In the genomic region with DNA sequence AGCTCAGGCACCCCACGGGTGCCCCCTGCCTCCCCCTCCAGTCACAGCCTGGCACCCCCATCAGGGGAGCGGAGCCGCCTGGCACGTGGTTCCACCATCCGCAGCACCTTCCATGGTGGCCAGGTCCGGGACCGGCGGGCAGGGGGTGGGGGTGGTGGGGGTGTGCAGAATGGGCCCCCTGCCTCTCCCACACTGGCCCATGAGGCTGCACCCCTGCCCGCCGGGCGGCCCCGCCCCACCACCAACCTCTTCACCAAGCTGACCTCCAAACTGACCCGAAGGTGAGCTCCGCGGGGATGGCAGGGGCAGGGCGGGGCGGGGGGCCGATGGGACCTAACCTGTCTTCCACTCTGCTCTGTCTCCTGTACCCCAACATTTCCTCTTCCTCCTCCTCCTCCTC, we compare ENCODE assay signal across 29 cellular contexts.
"Had no signal": no experiment of that assay in that cellular context is flagged by ENCODE, and none has a peak within 500 bp of the region (broad histone marks: within the 10 kb centered on the region; RNA-seq: fewer than 3 reads in every experiment).

No MANE protein-coding gene starts in this region.

- ATAC-seq: activated CD8-positive, alpha-beta T cell treated with anti-CD3 and anti-CD28 coated beads, Interleukin-2, amount 10 ng/mL, durations not matched to agents 7 days and 5 days; activated naive CD4-positive, alpha-beta T cell treated with anti-CD3 and anti-CD28 coated beads, Interleukin-2, amount 50 U/mL, for 72 hours; body of pancreas; Panc1 had no signal

- H3K9me3 Mint-ChIP-seq: activated CD4-positive, alpha-beta T cell treated with anti-CD3 and anti-CD28 coated beads, Interleukin-2, amount 10 ng/mL, durations not matched to agents 7 days and 5 days; activated naive CD4-positive, alpha-beta T cell treated with anti-CD3 and anti-CD28 coated beads, Interleukin-2, amount 50 U/mL, for 72 hours; activated T-cell treated with anti-CD3 and anti-CD28 coated beads, Interleukin-2, amount 50 U/mL, for 24 hours; activated T-helper 2 cell treated with anti-CD3 and anti-CD28 coated beads, Interferon-gamma antibody, Interleukin-2, Interleukin-4, amounts not matched to agents 10 μg/mL and 5 μg/mL and 100 μg/mL, durations not matched to agents 14 hours and 24 hours and 36 hours had no signal

- H3K27ac Mint-ChIP-seq: activated CD4-positive, alpha-beta T cell treated with anti-CD3 and anti-CD28 coated beads, Interleukin-2, amount 10 ng/mL, durations not matched to agents 7 days and 5 days; activated CD8-positive, alpha-beta T cell treated with anti-CD3 and anti-CD28 coated beads, Interleukin-2, amount 10 ng/mL, durations not matched to agents 7 days and 5 days; activated naive CD4-positive, alpha-beta T cell treated with anti-CD3 and anti-CD28 coated beads, Interleukin-2, amount 50 U/mL, for 72 hours; activated T-cell treated with anti-CD3 and anti-CD28 coated beads, Interleukin-2, amount 50 U/mL, for 24 hours; activated T-helper 2 cell treated with anti-CD3 and anti-CD28 coated beads, Interferon-gamma antibody, Interleukin-2, Interleukin-4, amounts not matched to agents 10 μg/mL and 5 μg/mL and 100 μg/mL, durations not matched to agents 14 hours and 24 hours and 36 hours had no signal

- H3K4me1 Mint-ChIP-seq: activated CD4-positive, alpha-beta T cell treated with anti-CD3 and anti-CD28 coated beads, Interleukin-2, amount 10 ng/mL, durations not matched to agents 7 days and 5 days; IgD-negative memory B cell had no signal

- H3K27me3 Mint-ChIP-seq: activated CD4-positive, alpha-beta T cell treated with anti-CD3 and anti-CD28 coated beads, Interleukin-2, amount 10 ng/mL, durations not matched to agents 7 days and 5 days; activated T-cell treated with anti-CD3 and anti-CD28 coated beads, Interleukin-2, amount 50 U/mL, for 24 hours; IgD-negative memory B cell had no signal

- H3K4me3 Mint-ChIP-seq: activated CD4-positive, alpha-beta T cell treated with anti-CD3 and anti-CD28 coated beads, Interleukin-2, amount 10 ng/mL, durations not matched to agents 7 days and 5 days; activated CD8-positive, alpha-beta T cell treated with anti-CD3 and anti-CD28 coated beads, Interleukin-2, amount 10 ng/mL, durations not matched to agents 7 days and 5 days; activated T-cell treated with anti-CD3 and anti-CD28 coated beads, Interleukin-2, amount 50 U/mL, for 24 hours; IgD-negative memory B cell had no signal

- DNase-seq: activated CD4-positive, alpha-beta T cell treated with anti-CD3 and anti-CD28 coated beads, Interleukin-2, amount 10 ng/mL, durations not matched to agents 7 days and 5 days; activated CD4-positive, alpha-beta T cell treated with anti-CD3 and anti-CD28 coated beads, Interleukin-2, amount 50 U/mL, for 48 hours; activated CD8-positive, alpha-beta T cell treated with anti-CD3 and anti-CD28 coated beads, Interleukin-2, amount 10 ng/mL, durations not matched to agents 7 days and 5 days; activated gamma-delta T cell; activated naive CD4-positive, alpha-beta T cell treated with Interleukin-2 at 50 U/mL for 16 hours; activated T-cell treated with anti-CD3 and anti-CD28 coated beads, Interleukin-2, amount 50 U/mL, for 24 hours; adrenal gland; body of pancreas; KG1; MM.1S; NCI-H1048; NCI-H146; NCI-H187; NCI-H2029 treated with DMSO at 0.1 percent for 48 hours; NCI-H2107; NCI-H2171; NCI-H226; NCI-H446 treated with DMSO at 0.1 percent for 48 hours; NCI-H524 treated with DMSO at 0.1 percent for 48 hours; NK-92 treated with Interleukin-12 subunit alpha and Interleukin-12 subunit beta, amount 100 ng/mL, for 24 hours; SHP77; SJCRH30; T-helper 1 cell; T-helper 2 cell; T-helper 9 cell had no signal
